12 cellular contexts compared by ENCODE assay signal in the genomic region with DNA sequence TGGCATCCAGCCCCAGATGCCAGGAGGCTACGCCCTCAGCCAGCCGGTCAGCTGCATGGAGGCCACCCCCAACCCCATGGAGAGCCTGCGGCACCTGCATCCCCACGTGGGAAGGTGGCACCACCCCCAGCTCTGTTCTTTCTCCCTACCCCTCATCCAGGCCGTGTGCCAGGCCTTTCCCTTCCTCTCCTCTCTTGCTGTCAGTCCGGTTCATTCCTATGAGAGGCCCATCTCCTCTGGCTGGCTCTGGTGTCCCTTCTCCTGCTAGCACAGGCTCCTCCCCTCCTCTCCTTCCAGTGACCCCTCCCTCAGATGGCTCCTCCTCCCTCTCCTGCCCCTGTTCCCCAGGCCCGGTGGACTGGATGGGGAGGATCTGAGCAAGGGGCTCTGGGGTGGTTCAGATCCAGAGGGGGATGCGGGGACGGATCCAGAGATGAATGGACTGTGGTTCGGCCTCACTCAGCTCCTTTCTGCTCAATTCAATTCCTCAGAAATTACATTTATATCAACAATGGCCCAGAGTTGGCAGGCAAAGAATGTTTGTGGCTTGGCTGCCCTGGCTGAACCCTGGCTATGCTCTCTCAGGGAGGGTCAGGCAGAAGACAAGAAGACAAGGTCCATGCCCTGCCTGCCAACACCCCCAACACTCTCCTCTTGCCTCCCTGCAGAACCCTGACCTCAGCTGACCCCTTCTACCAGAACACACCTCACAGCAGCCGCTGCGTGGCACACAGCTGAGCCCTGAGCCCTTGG. TPM values are rescaled to one million over a fixed set of nuclear protein-coding genes. Genes with fewer than 3 reads are reported as not detected.
DNase-seq lines count a peak whose midpoint lies in the region; TF ChIP-seq lines count a peak whose summit lies in the region.
"Had no signal": no experiment of that assay in that cellular context is flagged by ENCODE, and none has a peak within 500 bp of the region (broad histone marks: within the 10 kb centered on the region; RNA-seq: fewer than 3 reads in every experiment).

No MANE protein-coding gene starts in this region.

- peak overlapping the region; percentile 61 for H3K4me2 ChIP-seq in BLaER1

- CTCF ChIA-PET in CD8-positive, alpha-beta memory T cell (lab: Charles Lee) = no interaction called here

- no peaks in the 10 kb centered on the region for H3K36me3 Mint-ChIP-seq in neural crest cell (ENCODE audit: low read depth)
- H3K36me3 Mint-ChIP-seq in CD8-positive, alpha-beta memory T cell = peaks cover 0 to 7% (median 6%) of the 10 kb centered on the region in 3 donors

- no peak overlapping the region for H3K4me3 Mint-ChIP-seq in neural crest cell
- no peak overlapping the region for H3K4me3 Mint-ChIP-seq in CD8-positive, alpha-beta memory T cell

- H3K27me3 ChIP-seq in BLaER1 (no peaks in the 10 kb centered on the region), NT2/D1 (ENCODE audit: insufficient read depth, insufficient read length) (no peaks in the 10 kb centered on the region)
- no peaks in the 10 kb centered on the region for H3K27me3 ChIP-seq in CD8-positive, alpha-beta memory T cell (ENCODE audit: insufficient read depth, low read length, poor library complexity, severe bottlenecking)

- H3K9ac ChIP-seq in BLaER1 (no peak overlapping the region), NT2/D1 (ENCODE audit: insufficient read length, low read depth) (peak overlapping the region; percentile 67)

- no peaks in the 10 kb centered on the region for H3K9me3 Mint-ChIP-seq in neural crest cell
- H3K9me3 Mint-ChIP-seq in CD8-positive, alpha-beta memory T cell = no peaks in the 10 kb centered on the region

- peaks cover 53% of the 10 kb centered on the region for H3K4me1 Mint-ChIP-seq in neural crest cell
- H3K4me1 Mint-ChIP-seq in CD8-positive, alpha-beta memory T cell = no peaks in the 10 kb centered on the region

- H3K36me3 ChIP-seq in BLaER1 (no peaks in the 10 kb centered on the region), NT2/D1 (ENCODE audit: insufficient read depth, insufficient read length, low read length) (no peaks in the 10 kb centered on the region)
- no peaks in the 10 kb centered on the region for H3K36me3 ChIP-seq in CD8-positive, alpha-beta memory T cell (ENCODE audit: insufficient read depth, low read length)
- H3K36me3 ChIP-seq: thoracic aorta had no signal

- peak overlapping the region; percentile 71 for H3K27ac Mint-ChIP-seq in neural crest cell (ENCODE audit: unreplicated experiment)
- no peak overlapping the region for H3K27ac Mint-ChIP-seq in CD8-positive, alpha-beta memory T cell

- no peaks in the 10 kb centered on the region for H3K27me3 Mint-ChIP-seq in neural crest cell (ENCODE audit: low read depth)
- peaks cover 0 to 2% of the 10 kb centered on the region in 2 donors for H3K27me3 Mint-ChIP-seq in CD8-positive, alpha-beta memory T cell

- POLR2A ChIA-PET in CD8-positive, alpha-beta memory T cell (lab: Charles Lee) = no interaction called here

- peaks cover 49% of the 10 kb centered on the region for H3K4me1 ChIP-seq in BLaER1
- H3K4me1 ChIP-seq in NT2/D1 (ENCODE audit: insufficient read depth, insufficient read length) = peaks cover 33% of the 10 kb centered on the region
- no peaks in the 10 kb centered on the region for H3K4me1 ChIP-seq in CD8-positive, alpha-beta memory T cell (ENCODE audit: insufficient read depth, low read length)

- DNase-seq in NT2/D1 (ENCODE audit: low read depth, low spot score) (no peak), fibroblast of pulmonary artery (ENCODE audit: low read depth) (peak; percentile 22), neural crest cell (ENCODE audit: low read depth, low spot score) (no peak), NK-92 (lab: John Stamatoyannopoulos, UW; ENCODE audit: unreplicated experiment) (no peak), COLO829 (ENCODE audit: low spot score) (no peak), T-helper 9 cell (no peak)
- DNase-seq in CD8-positive, alpha-beta memory T cell = no peak
- DNase-seq: activated naive CD4-positive, alpha-beta T cell treated with Interleukin-2 at 50 U/mL for 16 hours; Calu3 had no signal

- H3K4me3 ChIP-seq in BLaER1 (no peak overlapping the region), NT2/D1 (ENCODE audit: insufficient read length, low read depth) (no peak overlapping the region), fibroblast of pulmonary artery (replicated peaks; ENCODE audit: low read depth, low read length) (no peak overlapping the region)
- no peak overlapping the region for H3K4me3 ChIP-seq in CD8-positive, alpha-beta memory T cell (ENCODE audit: low read length)
- H3K4me3 ChIP-seq: lung, thoracic aorta had no signal

- TF ChIP-seq CTCF in fibroblast of pulmonary artery (IDR thresholded peaks at IDR 0.05; ENCODE audit: low read length, missing control alignments) (no peak), neural crest cell (conservative IDR thresholded peaks at IDR 0.05) (no peak)

- no peaks in the 10 kb centered on the region for H3K9me3 ChIP-seq in BLaER1
- no peaks in the 10 kb centered on the region for H3K9me3 ChIP-seq in NT2/D1 (ENCODE audit: insufficient read depth, low read length)
- H3K9me3 ChIP-seq in CD8-positive, alpha-beta memory T cell (ENCODE audit: low read length) = no peaks in the 10 kb centered on the region
- H3K9me3 ChIP-seq: thoracic aorta had no signal

- H4K20me1 ChIP-seq in BLaER1 = no peaks in the 10 kb centered on the region

- 0 out of 2 replicates have a peak overlapping the region, but pooled peaks have one; percentile 13 for H3K27ac ChIP-seq in BLaER1
- no peak overlapping the region for H3K27ac ChIP-seq in CD8-positive, alpha-beta memory T cell (ENCODE audit: low read depth, low read length)
- H3K27ac ChIP-seq: thoracic aorta had no signal

RNA-seq across cellular contexts. Expression of a gene that starts 18.5 kb away (rescaled TPM):
- 2.8 and 2.9 TPM in 2 replicates for total RNA-seq in neural crest cell
- not detected for total RNA-seq in CD8-positive, alpha-beta memory T cell
- not detected for polyA plus RNA-seq in CD8-positive, alpha-beta memory T cell
- total RNA-seq: Calu3 had no signal
